16 cellular contexts compared by ENCODE assay signal in genomic region chr6:11204987-11205386, GRCh38.
"Had no signal": no experiment of that assay in that cellular context is flagged by ENCODE, and none has a peak within 500 bp of the region (broad histone marks: within the 10 kb centered on the region; RNA-seq: fewer than 3 reads in every experiment).

No MANE protein-coding gene starts in this region.

- H3K9ac ChIP-seq: parathyroid adenoma had no signal

- H3K4me3 Mint-ChIP-seq: activated naive CD4-positive, alpha-beta T cell treated with anti-CD3 and anti-CD28 coated beads for 36 hours; memory B cell; neural crest cell; stimulated activated naive CD8-positive, alpha-beta T cell treated with anti-CD3 and anti-CD28 coated beads, Interleukin-15, amount 100 ng/mL, for 72 hours; T-helper 17 cell had no signal

- H3K27me3 Mint-ChIP-seq: memory B cell; stimulated activated naive CD8-positive, alpha-beta T cell treated with anti-CD3 and anti-CD28 coated beads, Interleukin-15, amount 100 ng/mL, for 72 hours; T-helper 17 cell had no signal

- H3K27ac ChIP-seq: parathyroid adenoma, thyroid gland had no signal

- H3K9me3 Mint-ChIP-seq: activated naive CD4-positive, alpha-beta T cell treated with anti-CD3 and anti-CD28 coated beads for 36 hours; memory B cell; neural crest cell; stimulated activated naive CD8-positive, alpha-beta T cell treated with anti-CD3 and anti-CD28 coated beads, Interleukin-15, amount 100 ng/mL, for 72 hours had no signal

- H3K9me3 ChIP-seq: heart right ventricle, left lung, thyroid gland had no signal

- DNase-seq: activated CD4-positive, CD25-positive, alpha-beta regulatory T cell; activated CD8-positive, alpha-beta memory T cell treated with anti-CD3 and anti-CD28 coated beads, Interleukin-2, amount 50 U/mL, for 4 hours; activated naive CD4-positive, alpha-beta T cell treated with anti-CD3 and anti-CD28 coated beads for 36 hours; amniotic stem cell; foreskin melanocyte; heart right ventricle; left lung; retina; Right ventricle myocardium superior; stimulated activated CD4-positive, alpha-beta T cell treated with anti-CD3 and anti-CD28 coated beads, Interleukin-4, amount 100 ng/mL, for 4 hours; stimulated activated naive CD8-positive, alpha-beta T cell treated with anti-CD3 and anti-CD28 coated beads, Interleukin-15, amount 100 ng/mL, for 72 hours; T-helper 17 cell; thyroid gland had no signal

- H3K4me3 ChIP-seq: heart right ventricle, left lung, thyroid gland had no signal

- H3K27me3 ChIP-seq: heart right ventricle, left lung, thyroid gland had no signal

- ATAC-seq: left lung; stimulated activated naive CD8-positive, alpha-beta T cell treated with anti-CD3 and anti-CD28 coated beads, Interleukin-15, amount 100 ng/mL, for 72 hours; T-helper 17 cell had no signal

- H3K27ac Mint-ChIP-seq: activated naive CD4-positive, alpha-beta T cell treated with anti-CD3 and anti-CD28 coated beads for 36 hours; stimulated activated naive CD8-positive, alpha-beta T cell treated with anti-CD3 and anti-CD28 coated beads, Interleukin-15, amount 100 ng/mL, for 72 hours; T-helper 17 cell had no signal
